Comparison of ENCODE assay signal across 25 cellular contexts in genomic region chr19:8052464-8052859, GRCh38. TPM values are rescaled to one million over a fixed set of nuclear protein-coding genes. Genes with fewer than 3 reads are reported as not detected.
DNase-seq lines count a peak whose midpoint lies in the region; ATAC-seq and TF ChIP-seq lines count a peak whose summit lies in the region.
"Had no signal": no experiment of that assay in that cellular context is flagged by ENCODE, and none has a peak within 500 bp of the region (broad histone marks: within the 10 kb centered on the region; RNA-seq: fewer than 3 reads in every experiment).

CCL25 (plus strand) TSS chr19:8052760; CDS start chr19:8053050, 290 bp downstream.

- no peak within 1 kb of the TSS for H3K4me3 Mint-ChIP-seq in activated naive CD4-positive, alpha-beta T cell treated with anti-CD3 and anti-CD28 coated beads, Interleukin-2, amount 50 U/mL, for 24 hours
- no peak within 1 kb of the TSS for H3K4me3 Mint-ChIP-seq in activated naive CD4-positive, alpha-beta T cell treated with anti-CD3 and anti-CD28 coated beads for 36 hours
- H3K4me3 Mint-ChIP-seq in effector memory CD8-positive, alpha-beta T cell: peak within 1 kb of the TSS; percentile 4 to 7
- H3K4me3 Mint-ChIP-seq: HFFc6, neural crest cell had no signal

- H3K36me3 ChIP-seq in OCI-LY3 (replicated peaks; ENCODE audit: low read depth, low read length) (no peaks in the 10 kb centered on the region), thymus (ENCODE audit: control insufficient read depth, insufficient read depth) (no peaks in the 10 kb centered on the region)
- no peaks in the 10 kb centered on the region for H3K36me3 ChIP-seq in effector memory CD4-positive, alpha-beta T cell (ENCODE audit: control insufficient read depth, insufficient read depth, low read length)
- H3K36me3 ChIP-seq: SJSA1, tibial nerve had no signal

- H3K9me3 ChIP-seq in OCI-LY3 (ENCODE audit: insufficient read depth, low read length): no peaks in the 10 kb centered on the region
- H3K9me3 ChIP-seq in thymus (ENCODE audit: control insufficient read depth): no peaks in the 10 kb centered on the region
- no peaks in the 10 kb centered on the region for H3K9me3 ChIP-seq in effector memory CD4-positive, alpha-beta T cell (ENCODE audit: control insufficient read depth, low read length)
- H3K9me3 ChIP-seq: SJSA1, tibial nerve had no signal

- no peak within 1 kb of the TSS for H3K9ac ChIP-seq in OCI-LY3 (ENCODE audit: low read length)
- H3K9ac ChIP-seq: KMS-11 had no signal

- DNase-seq in activated naive CD4-positive, alpha-beta T cell treated with anti-CD3 and anti-CD28 coated beads for 36 hours: no peak
- no peak for DNase-seq in effector memory CD8-positive, alpha-beta T cell
- no peak for DNase-seq in effector memory CD4-positive, alpha-beta T cell
- DNase-seq in NCI-H1417 (lab: John Stamatoyannopoulos, UW): no peak
- no peak for DNase-seq in activated effector memory CD4-positive, alpha-beta T cell treated with Interleukin-2 at 50 U/mL for 16 hours
- DNase-seq: ACHN; activated CD4-positive, alpha-beta T cell treated with anti-CD3 and anti-CD28 coated beads for 1 hour; cortex of kidney; foreskin keratinocyte; HFFc6; hypothalamus; kidney; NCI-H1092; NCI-H69; PC-3; T1000 had no signal

- no peaks in the 10 kb centered on the region for H4K20me1 ChIP-seq in OCI-LY3 (ENCODE audit: insufficient read depth, low read length)

- TF ChIP-seq CTCF in OCI-LY3 (IDR thresholded peaks at IDR 0.05; ENCODE audit: low read depth, low read length): no peak

- H3K4me3 ChIP-seq in OCI-LY3 (ENCODE audit: low read length) (peak within 1 kb of the TSS; percentile 32; the same call in 1 of the 2 replicates), thymus (ENCODE audit: low read length) (no peak within 1 kb of the TSS)
- H3K4me3 ChIP-seq in effector memory CD4-positive, alpha-beta T cell (ENCODE audit: insufficient read depth, low read depth, low read length, poor library complexity, severe bottlenecking): no peak within 1 kb of the TSS
- H3K4me3 ChIP-seq: SJSA1, tibial nerve had no signal

- H3K36me3 Mint-ChIP-seq in activated naive CD4-positive, alpha-beta T cell treated with anti-CD3 and anti-CD28 coated beads, Interleukin-2, amount 50 U/mL, for 24 hours: peaks cover 1% of the 10 kb centered on the region
- H3K36me3 Mint-ChIP-seq in activated naive CD4-positive, alpha-beta T cell treated with anti-CD3 and anti-CD28 coated beads for 36 hours (ENCODE audit: low read depth): no peaks in the 10 kb centered on the region
- no peaks in the 10 kb centered on the region for H3K36me3 Mint-ChIP-seq in effector memory CD8-positive, alpha-beta T cell (ENCODE audit: insufficient read depth)

- peaks cover 14% of the 10 kb centered on the region for H3K4me1 Mint-ChIP-seq in activated naive CD4-positive, alpha-beta T cell treated with anti-CD3 and anti-CD28 coated beads, Interleukin-2, amount 50 U/mL, for 24 hours
- H3K4me1 Mint-ChIP-seq in activated naive CD4-positive, alpha-beta T cell treated with anti-CD3 and anti-CD28 coated beads for 36 hours (ENCODE audit: low read depth): peaks cover 12% of the 10 kb centered on the region
- peaks cover 4 to 5% of the 10 kb centered on the region in 2 donors for H3K4me1 Mint-ChIP-seq in effector memory CD8-positive, alpha-beta T cell (ENCODE audit: low read depth in 2 of 2)

- H3K27ac Mint-ChIP-seq in activated naive CD4-positive, alpha-beta T cell treated with anti-CD3 and anti-CD28 coated beads, Interleukin-2, amount 50 U/mL, for 24 hours: peak within 1 kb of the TSS; percentile 0
- no peak within 1 kb of the TSS for H3K27ac Mint-ChIP-seq in activated naive CD4-positive, alpha-beta T cell treated with anti-CD3 and anti-CD28 coated beads for 36 hours
- H3K27ac Mint-ChIP-seq in effector memory CD8-positive, alpha-beta T cell: peak within 1 kb of the TSS; percentile 63 to 86
- H3K27ac Mint-ChIP-seq: HFFc6 had no signal

- H2AFZ ChIP-seq in OCI-LY3 (ENCODE audit: low read depth, low read length): no peak within 1 kb of the TSS

- WGBS in thymus: 73% methylated on average over 7 of the region's 7 CpGs

- ATAC-seq in effector memory CD8-positive, alpha-beta T cell (replicated peaks): no peak
- ATAC-seq: foreskin keratinocyte, PC-3 had no signal

- H3K27ac ChIP-seq in OCI-LY3 (ENCODE audit: low read length) (no peak within 1 kb of the TSS), thymus (ENCODE audit: low read depth) (no peak within 1 kb of the TSS)
- H3K27ac ChIP-seq in effector memory CD4-positive, alpha-beta T cell (ENCODE audit: insufficient read depth, low read length, poor library complexity, severe bottlenecking): no peak within 1 kb of the TSS
- H3K27ac ChIP-seq: foreskin keratinocyte, KMS-11, SJSA1, tibial nerve had no signal

- CTCF ChIA-PET in activated naive CD4-positive, alpha-beta T cell treated with anti-CD3 and anti-CD28 coated beads for 36 hours (lab: Charles Lee): interaction anchor here (0.6 kb wide), 1 partner anchor 385 kb away, joined by 3 read pairs; no protein-coding TSS in a partner anchor

- H3K79me2 ChIP-seq in OCI-LY3 (ENCODE audit: low read length): no peaks in the 10 kb centered on the region

- no peaks in the 10 kb centered on the region for H3K27me3 Mint-ChIP-seq in activated naive CD4-positive, alpha-beta T cell treated with anti-CD3 and anti-CD28 coated beads, Interleukin-2, amount 50 U/mL, for 24 hours
- H3K27me3 Mint-ChIP-seq in activated naive CD4-positive, alpha-beta T cell treated with anti-CD3 and anti-CD28 coated beads for 36 hours (ENCODE audit: low read depth): no peaks in the 10 kb centered on the region
- H3K27me3 Mint-ChIP-seq in effector memory CD8-positive, alpha-beta T cell: peaks cover 0 to 11% of the 10 kb centered on the region in 2 donors

- intact Hi-C loops in activated naive CD4-positive, alpha-beta T cell treated with anti-CD3 and anti-CD28 coated beads for 36 hours (cut with micrococcal nuclease): loop anchor here (5.0 kb wide), 1 partner anchor 110 kb away; the partner anchor contains the start of gene TIMM44

- H3K4me1 ChIP-seq in OCI-LY3 (ENCODE audit: low read length): peaks cover 6% of the 10 kb centered on the region; the same call in 1 of the 2 replicates
- no peaks in the 10 kb centered on the region for H3K4me1 ChIP-seq in thymus (ENCODE audit: control insufficient read depth, insufficient read depth, low read length)
- peaks cover 6% of the 10 kb centered on the region for H3K4me1 ChIP-seq in effector memory CD4-positive, alpha-beta T cell (ENCODE audit: control insufficient read depth, insufficient read depth, low read length, poor library complexity, severe bottlenecking)
- H3K4me1 ChIP-seq: foreskin keratinocyte, SJSA1 had no signal

- H3K4me2 ChIP-seq in OCI-LY3 (ENCODE audit: low read length): peak within 1 kb of the TSS; percentile 43
- H3K4me2 ChIP-seq: KMS-11 had no signal

- H3K27me3 ChIP-seq in OCI-LY3 (ENCODE audit: low read depth, low read length) (no peaks in the 10 kb centered on the region), thymus (ENCODE audit: control insufficient read depth, insufficient read depth) (no peaks in the 10 kb centered on the region)
- no peaks in the 10 kb centered on the region for H3K27me3 ChIP-seq in effector memory CD4-positive, alpha-beta T cell (replicated peaks; ENCODE audit: control insufficient read depth, insufficient read depth, low read length, poor library complexity, severe bottlenecking)

- H3K9me3 Mint-ChIP-seq in activated naive CD4-positive, alpha-beta T cell treated with anti-CD3 and anti-CD28 coated beads, Interleukin-2, amount 50 U/mL, for 24 hours: no peaks in the 10 kb centered on the region
- no peaks in the 10 kb centered on the region for H3K9me3 Mint-ChIP-seq in activated naive CD4-positive, alpha-beta T cell treated with anti-CD3 and anti-CD28 coated beads for 36 hours
- H3K9me3 Mint-ChIP-seq in effector memory CD8-positive, alpha-beta T cell: no peaks in the 10 kb centered on the region
- H3K9me3 Mint-ChIP-seq: HFFc6, neural crest cell had no signal

RNA-seq across cellular contexts. Expression of gene CCL25, which starts in this region (rescaled TPM):
- total RNA-seq in activated naive CD4-positive, alpha-beta T cell treated with anti-CD3 and anti-CD28 coated beads for 36 hours: not detected
- polyA plus RNA-seq in thymus: 33.4 TPM
- total RNA-seq: foreskin keratinocyte, HFFc6, kidney, lung microvascular endothelial cell, neural crest cell, PC-3, pulmonary artery endothelial cell, SJSA1, tibial nerve had no signal
- polyA plus RNA-seq: foreskin keratinocyte had no signal

Comparison
In these comparisons a context has a peak if more than half of its experiments do, and no peak if none do; other contexts are left out.
1. H3K4me3 Mint-ChIP-seq: peak in effector memory CD8-positive, alpha-beta T cell (2 of 2); none in activated naive CD4-positive, alpha-beta T cell treated with anti-CD3 and anti-CD28 coated beads, Interleukin-2, amount 50 U/mL, for 24 hours (single experiment) and activated naive CD4-positive, alpha-beta T cell treated with anti-CD3 and anti-CD28 coated beads for 36 hours (single experiment).